ENCODE assay signal across 1 cellular context in genomic region chr17:38701504-38702165, GRCh38.
TF ChIP-seq lines count a peak whose summit lies in the region.

No MANE protein-coding gene starts in this region.

TF ChIP-seq in HepG2, 621 proteins besides CTCF, POLR2A, EP300 and RAD21 (continued from another document and continues in another):
- TF ChIP-seq ZNF318 (CRISPR knock-in tag; IDR thresholded peaks at IDR 0.05) (0 out of 2 replicates have a peak, but pooled peaks have one; percentile 74), POGZ (CRISPR knock-in tag; IDR thresholded peaks at IDR 0.05) (no peak), ATF7 (IDR thresholded peaks at IDR 0.05) (no peak), ATF7 (CRISPR knock-in tag; IDR thresholded peaks at IDR 0.05) (peak; percentile 45; the same call in 1 of the 2 replicates), ZNF644 (CRISPR knock-in tag; IDR thresholded peaks at IDR 0.05; ENCODE audit: low read depth) (no peak), SMAD1 (CRISPR knock-in tag; IDR thresholded peaks at IDR 0.05; ENCODE audit: borderline replicate concordance, low read depth) (peak; percentile 7; the same call in 1 of the 2 replicates), ZNF709 (CRISPR knock-in tag; IDR thresholded peaks at IDR 0.05) (no peak), SKI (IDR thresholded peaks at IDR 0.05; ENCODE audit: partially characterized antibody) (no peak), ZNF331 (CRISPR knock-in tag; IDR thresholded peaks at IDR 0.05) (no peak; the same call in 1 of the 2 replicates), ELF1 (CRISPR knock-in tag; IDR thresholded peaks at IDR 0.05) (no peak), ZNF772 (CRISPR knock-in tag; IDR thresholded peaks at IDR 0.05) (no peak), RBFOX2 (IDR thresholded peaks at IDR 0.05; ENCODE audit: low read depth, low read length) (no peak), FOXM1 (CRISPR knock-in tag; IDR thresholded peaks at IDR 0.05) (no peak), MLX (CRISPR knock-in tag; IDR thresholded peaks at IDR 0.05) (no peak), ZNF598 (CRISPR knock-in tag; IDR thresholded peaks at IDR 0.05; ENCODE audit: borderline replicate concordance) (no peak), NKX3-1 (CRISPR knock-in tag; IDR thresholded peaks at IDR 0.05) (no peak), ZBTB42 (CRISPR knock-in tag; IDR thresholded peaks at IDR 0.05) (0 out of 2 replicates have a peak, but pooled peaks have one; percentile 16), SP5 (CRISPR knock-in tag; IDR thresholded peaks at IDR 0.05; ENCODE audit: borderline replicate concordance, low read depth) (no peak), ZNF33A (CRISPR knock-in tag; IDR thresholded peaks at IDR 0.05; ENCODE audit: borderline replicate concordance) (no peak), PLRG1 (conservative IDR thresholded peaks at IDR 0.05) (no peak), PRPF4 (IDR thresholded peaks at IDR 0.05; ENCODE audit: low read depth, low read length, poor library complexity, severe bottlenecking) (no peak), ZNF563 (CRISPR knock-in tag; IDR thresholded peaks at IDR 0.05) (no peak), GZF1 (CRISPR knock-in tag; IDR thresholded peaks at IDR 0.05) (no peak), ZNF790 (CRISPR knock-in tag; IDR thresholded peaks at IDR 0.05; ENCODE audit: borderline replicate concordance) (no peak), ZNF224 (CRISPR knock-in tag; IDR thresholded peaks at IDR 0.05) (0 out of 2 replicates have a peak, but pooled peaks have one; percentile 84), ZFAT (CRISPR knock-in tag; conservative IDR thresholded peaks at IDR 0.05) (no peak), ZFP37 (CRISPR knock-in tag; IDR thresholded peaks at IDR 0.05; ENCODE audit: borderline replicate concordance) (0 out of 2 replicates have a peak, but pooled peaks have one; percentile 54), MTF2 (CRISPR knock-in tag; IDR thresholded peaks at IDR 0.05; ENCODE audit: borderline replicate concordance) (peak; percentile 62; the same call in 1 of the 2 replicates), TAF15 (IDR thresholded peaks at IDR 0.05; ENCODE audit: low read depth, low read length, poor library complexity, severe bottlenecking) (no peak), MIER3 (CRISPR knock-in tag; IDR thresholded peaks at IDR 0.05; ENCODE audit: borderline replicate concordance) (no peak; the same call in 1 of the 2 replicates), DMTF1 (CRISPR knock-in tag; IDR thresholded peaks at IDR 0.05) (no peak), ELK4 (CRISPR knock-in tag; IDR thresholded peaks at IDR 0.05; ENCODE audit: borderline replicate concordance) (no peak), HMG20B (CRISPR knock-in tag; conservative IDR thresholded peaks at IDR 0.05) (no peak; the same call in 1 of the 2 replicates), ZFP1 (CRISPR knock-in tag; IDR thresholded peaks at IDR 0.05) (no peak), ARID2 (CRISPR knock-in tag; IDR thresholded peaks at IDR 0.05; ENCODE audit: borderline replicate concordance) (no peak), NPAS2 (CRISPR knock-in tag; IDR thresholded peaks at IDR 0.05; ENCODE audit: borderline replicate concordance) (no peak), ARNT2 (CRISPR knock-in tag; IDR thresholded peaks at IDR 0.05; ENCODE audit: low read depth) (no peak; the same call in 1 of the 2 replicates), SAP130 (CRISPR knock-in tag; IDR thresholded peaks at IDR 0.05; ENCODE audit: low read depth) (no peak; the same call in 1 of the 2 replicates), TBX2 (CRISPR knock-in tag; IDR thresholded peaks at IDR 0.05; ENCODE audit: borderline replicate concordance) (no peak), DNMT3B (CRISPR knock-in tag; conservative IDR thresholded peaks at IDR 0.05) (no peak), KIAA2018 (CRISPR knock-in tag; IDR thresholded peaks at IDR 0.05; ENCODE audit: borderline replicate concordance) (no peak), MYPOP (CRISPR knock-in tag; IDR thresholded peaks at IDR 0.05) (no peak), ZNF235 (CRISPR knock-in tag; IDR thresholded peaks at IDR 0.05; ENCODE audit: borderline replicate concordance) (peak; percentile 11; the same call in 1 of the 2 replicates), BORCS8-MEF2B (CRISPR knock-in tag; IDR thresholded peaks at IDR 0.05) (no peak), MED1 (CRISPR knock-in tag; IDR thresholded peaks at IDR 0.05) (no peak)
